ENCODE assay signal across 21 cellular contexts in the genomic region with DNA sequence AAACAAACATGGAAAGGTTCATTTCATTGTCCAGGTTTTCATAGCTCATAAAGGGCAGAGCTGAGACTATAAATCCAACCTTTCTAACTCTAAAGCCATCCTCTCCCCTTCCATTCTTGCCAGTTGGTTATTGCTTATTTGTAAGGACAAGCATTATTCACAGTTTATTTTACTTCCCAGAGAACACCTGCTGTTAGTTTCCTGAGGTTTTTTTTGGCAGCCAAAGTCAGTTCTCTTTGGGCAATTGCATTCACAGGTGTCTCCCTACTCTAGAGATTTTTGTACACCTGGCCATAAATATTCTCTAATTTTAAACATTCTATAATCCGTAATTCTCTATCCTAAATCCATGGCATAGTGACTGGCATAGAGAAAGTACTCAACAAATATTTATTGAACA.
"Had no signal": no experiment of that assay in that cellular context is flagged by ENCODE, and none has a peak within 500 bp of the region (broad histone marks: within the 10 kb centered on the region; RNA-seq: fewer than 3 reads in every experiment).

No MANE protein-coding gene starts in this region.

- H3K27ac ChIP-seq: ascending aorta, breast epithelium, foreskin keratinocyte, left ventricle myocardium inferior, neutrophil, skin epidermis, transverse colon, WERI-Rb-1 had no signal

- H3K4me1 ChIP-seq: ascending aorta, breast epithelium, foreskin keratinocyte, left ventricle myocardium inferior, transverse colon had no signal

- DNase-seq: activated CD4-positive, alpha-beta memory T cell treated with anti-CD3 and anti-CD28 coated beads, Interleukin-2, amount 10 ng/mL, durations not matched to agents 7 days and 5 days; activated CD4-positive, alpha-beta T cell treated with anti-CD3 and anti-CD28 coated beads for 36 hours; activated naive CD4-positive, alpha-beta T cell treated with anti-CD3 and anti-CD28 coated beads, Interleukin-2, amount 10 ng/mL, durations not matched to agents 7 days and 5 days; activated T-cell treated with anti-CD3 and anti-CD28 coated beads, Interleukin-2, amount 50 U/mL, for 24 hours; dermis blood vessel endothelial cell; effector memory CD8-positive, alpha-beta T cell; foreskin keratinocyte; glutamatergic neuron; left ventricle myocardium inferior; natural killer cell; posterior cingulate gyrus; retina; stimulated activated CD4-positive, alpha-beta T cell treated with anti-CD3 and anti-CD28 coated beads, Interleukin-4, amount 100 ng/mL, for 24 hours; stimulated activated naive CD4-positive, alpha-beta T cell; substantia nigra; transverse colon; WERI-Rb-1 had no signal

- H3K4me3 ChIP-seq: ascending aorta, breast epithelium, left ventricle myocardium inferior, skin epidermis, transverse colon had no signal

- H3K27me3 ChIP-seq: ascending aorta, breast epithelium, foreskin keratinocyte, neutrophil, transverse colon had no signal

- H3K36me3 ChIP-seq: ascending aorta, breast epithelium, left ventricle myocardium inferior, neutrophil, transverse colon, WERI-Rb-1 had no signal
